ENCODE assay signal across 8 cellular contexts in genomic region chr1:204409878-204410763, GRCh38. TPM values are rescaled to one million over a fixed set of nuclear protein-coding genes. Genes with fewer than 3 reads are reported as not detected.
DNase-seq lines count a peak whose midpoint lies in the region; ATAC-seq and TF ChIP-seq lines count a peak whose summit lies in the region.

No MANE protein-coding gene starts in this region.

- peak overlapping the region; percentile 97 for H4K91ac ChIP-seq in trophoblast cell (ENCODE audit: low read depth, low read length)

- no peak for TF ChIP-seq POLR2A in erythroblast (IDR thresholded peaks at IDR 0.05; ENCODE audit: low read length)

- peak overlapping the region; percentile 1 for H2BK120ac ChIP-seq in trophoblast cell (ENCODE audit: insufficient read depth, low read length, poor library complexity)

- H3K4me1 ChIP-seq in trophoblast cell (ENCODE audit: control insufficient read depth in 1 of 2, insufficient read depth in 2 of 2, low read length in 2 of 2), result peaks cover 3 to 5% of the 10 kb centered on the region in 2 experiments

- H3K23ac ChIP-seq in trophoblast cell (ENCODE audit: low read length), result no peak overlapping the region

- H3K4me3 ChIP-seq in GM06990 (replicated peaks; ENCODE audit: low read depth, low read length), result peak overlapping the region; percentile 97
- peak overlapping the region; percentile 86 for H3K4me3 ChIP-seq in trophoblast cell (ENCODE audit: low read depth, low read length)

- H3K9ac ChIP-seq in trophoblast cell (ENCODE audit: low read length), result peak overlapping the region; percentile 71

- H3K27me3 ChIP-seq in GM06990 (replicated peaks; ENCODE audit: control insufficient read depth, insufficient read depth, low read length) (no peaks in the 10 kb centered on the region), trophoblast cell (ENCODE audit: insufficient read depth, low read length) (no peaks in the 10 kb centered on the region)

- CTCF ChIA-PET in RWPE1 (lab: Yijun Ruan, JAX), result interaction anchor here (0.6 to 2.4 kb wide), 9 partner anchors 11 to 429 kb away, joined by 3 to 14 read pairs (median 5); partner anchors contain the start of gene PIK3C2B

- TF ChIP-seq CTCF in GM06990 (IDR thresholded peaks at IDR 0.05; ENCODE audit: insufficient read depth, low read length, poor library complexity, severe bottlenecking) (no peak), RWPE1 (conservative IDR thresholded peaks at IDR 0.05; ENCODE audit: low read depth) (no peak)

- peak overlapping the region; percentile 93 for H3K4me2 ChIP-seq in trophoblast cell (ENCODE audit: low read length)

- WGBS in trophoblast cell (ENCODE audit: extremely low coverage, insufficient coverage, insufficient read length), result no CpG with 5 or more reads among the region's 10 CpGs

- H3K79me1 ChIP-seq in trophoblast cell (ENCODE audit: low read length), result peaks cover 13% of the 10 kb centered on the region

- H3K14ac ChIP-seq in trophoblast cell (ENCODE audit: low read length), result peak overlapping the region; percentile 99

- H3K36me3 ChIP-seq in GM06990 (ENCODE audit: control insufficient read depth, insufficient read depth, low read length) (peaks cover 3% of the 10 kb centered on the region), trophoblast cell (ENCODE audit: control insufficient read depth in 1 of 2, insufficient read depth in 2 of 2, low read length in 2 of 2) (peaks cover 2 to 3% of the 10 kb centered on the region in 2 experiments)

- H4K12ac ChIP-seq in trophoblast cell (ENCODE audit: low read depth, low read length), result no peak overlapping the region

- peak overlapping the region; percentile 98 for H3K18ac ChIP-seq in trophoblast cell (ENCODE audit: low read length)

- H3K79me2 ChIP-seq in trophoblast cell (ENCODE audit: control insufficient read depth, insufficient read depth, low read length, poor library complexity), result peaks cover 29% of the 10 kb centered on the region

- H2AK5ac ChIP-seq in trophoblast cell (ENCODE audit: low read length), result no peak overlapping the region

- H2BK5ac ChIP-seq in trophoblast cell (ENCODE audit: low read depth, low read length, poor library complexity), result peak overlapping the region; percentile 96

- H3K27ac ChIP-seq in RWPE1 (peak overlapping the region; percentile 94), trophoblast cell (ENCODE audit: low read depth, low read length) (peak overlapping the region; percentile 93)

- no peak for ATAC-seq in GM19467 (IDR thresholded peaks at IDR 0.05; ENCODE audit: unreplicated experiment)

- POLR2A ChIA-PET in RWPE1 (lab: Yijun Ruan, JAX; ENCODE audit: low non-redundant PET), result no interaction called here

- no peak overlapping the region for H2AFZ ChIP-seq in trophoblast cell (ENCODE audit: insufficient read depth, low read length, poor library complexity)

- no peak overlapping the region for H4K8ac ChIP-seq in trophoblast cell (ENCODE audit: low read depth, low read length)

- H3K4ac ChIP-seq in trophoblast cell (ENCODE audit: low read depth, low read length), result peak overlapping the region; percentile 93

- no peak for DNase-seq in GM06990 (ENCODE audit: extremely low read depth, insufficient read length)
- DNase-seq in RWPE1 (ENCODE audit: low spot score), result peak; percentile 29
- DNase-seq in erythroblast (lab: John Stamatoyannopoulos, UW), result peak; percentile 52 to 62
- DNase-seq in trophoblast cell, result no peak
- no peak for DNase-seq in DMS 273 treated with DMSO at 0.1 percent for 48 hours (lab: John Stamatoyannopoulos, UW)
- DNase-seq in iPS-NIHi11 (ENCODE audit: low spot score), result no peak
- DNase-seq in AG20443 (ENCODE audit: low spot score), result no peak

- H3K9me3 ChIP-seq in trophoblast cell (ENCODE audit: insufficient read depth, low read depth, low read length), result no peaks in the 10 kb centered on the region

- no peak overlapping the region for H2BK12ac ChIP-seq in trophoblast cell (ENCODE audit: low read length)

RNA-seq across cellular contexts. Expression of gene PPP1R15B, which starts 1.5 kb away (rescaled TPM):
- polyA plus RNA-seq in trophoblast cell (2013), result 39.2 and 41.5 TPM in 2 replicates

RNA-seq across cellular contexts. Expression of gene PLEKHA6, which starts 50.4 kb away (rescaled TPM):
- 26.6 and 31.1 TPM in 2 replicates for polyA plus RNA-seq in trophoblast cell (2013)

Comparison
In these comparisons a context has a peak if more than half of its experiments do, and no peak if none do; other contexts are left out.
1. DNase-seq: peak in RWPE1 (single experiment) and erythroblast (2 of 2); none in GM06990 (single experiment), trophoblast cell (0 of 2), DMS 273 treated with DMSO at 0.1 percent for 48 hours (single experiment), iPS-NIHi11 (single experiment) and AG20443 (single experiment).